8 cellular contexts compared by ENCODE assay signal in the genomic region with DNA sequence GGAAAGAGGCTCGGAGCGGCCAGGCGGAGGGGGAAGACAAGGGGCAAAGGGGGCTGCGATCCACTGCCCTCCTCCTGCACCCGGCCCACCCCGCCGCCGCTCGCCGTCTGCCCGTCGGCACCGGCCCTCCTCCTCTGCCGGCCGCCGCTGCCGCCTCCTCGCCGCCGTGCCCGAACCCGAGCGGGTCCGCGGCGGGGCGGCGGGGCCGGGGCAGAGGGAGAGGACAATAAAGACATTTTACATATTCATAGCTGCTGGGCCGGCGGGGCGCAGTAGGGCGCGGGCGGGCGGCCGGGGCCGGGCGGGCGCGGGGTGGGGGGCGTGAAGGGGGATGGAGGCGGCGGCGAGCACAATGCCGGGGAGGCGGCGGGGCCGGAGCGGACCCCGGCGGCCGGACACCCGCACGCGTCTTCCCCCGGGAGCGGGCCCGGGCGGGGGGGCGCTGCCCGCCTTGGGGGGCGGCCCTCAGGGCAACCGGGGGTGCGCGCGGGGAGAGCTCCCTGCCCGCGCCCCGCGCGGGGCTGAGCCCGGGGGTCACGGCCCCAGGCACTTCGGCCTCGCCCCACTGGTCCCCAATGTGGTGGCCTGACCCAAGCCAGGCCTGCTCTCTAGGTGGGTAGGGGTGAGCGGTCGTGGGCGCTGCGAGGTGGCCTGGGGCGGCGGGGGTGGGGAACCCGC. TPM values are rescaled to one million over a fixed set of nuclear protein-coding genes. Genes with fewer than 3 reads are reported as not detected.
DNase-seq lines count a peak whose midpoint lies in the region; ATAC-seq, FAIRE-seq and TF ChIP-seq lines count a peak whose summit lies in the region.
"Had no signal": no experiment of that assay in that cellular context is flagged by ENCODE, and none has a peak within 500 bp of the region (broad histone marks: within the 10 kb centered on the region; RNA-seq: fewer than 3 reads in every experiment).

No MANE protein-coding gene starts in this region.

- TF ChIP-seq POLR2A in GM12878 (IDR thresholded peaks at IDR 0.05; ENCODE audit: low read depth, low read length), result no peak

- POLR2A ChIA-PET in GM12878 (lab: Charles Lee), result interaction anchor here (0.9 to 3.1 kb wide), 10 partner anchors 12 to 108 kb away, joined by 3 to 17 read pairs (median 5); no protein-coding TSS in a partner anchor

- no peak for FAIRE-seq in GM12878 (lab: Jason Lieb, UNC)
- FAIRE-seq in keratinocyte (lab: Jason Lieb, UNC), result no peak
- FAIRE-seq: endometrium had no signal

- DNase-seq in GM23248 (peak; percentile 60), NCI-H1105 (lab: John Stamatoyannopoulos, UW) (peak; percentile 25), GM12878 (ENCODE audit: low read depth, low spot score) (no peak), keratinocyte (ENCODE audit: low read depth, low spot score) (no peak), EL (no peak)
- DNase-seq in stimulated activated CD8-positive, alpha-beta memory T cell treated with anti-CD3 and anti-CD28 coated beads, Interleukin-15, amount 100 ng/mL, for 24 hours (ENCODE audit: low read depth), result peak; percentile 6

- SMC1A ChIA-PET in GM12878 (lab: Charles Lee; ENCODE audit: uncharacterized antibody, unreplicated experiment), result interaction anchor here (0.8 to 2.6 kb wide), 8 partner anchors 9 to 152 kb away, joined by 3 to 15 read pairs (median 8); no protein-coding TSS in a partner anchor

- in situ Hi-C loops in GM23248 (cut with MboI) (no loop called here), GM12878 (cut with MboI) (no loop called here)

- no TSS peak for BruUV-seq in GM12878 (replicated peaks; lab: Mats Ljungman, UMichigan)

- H2AFZ ChIP-seq in GM23248 (peak overlapping the region; percentile 91), GM12878 (ENCODE audit: control insufficient read depth, low read depth, low read length) (peak overlapping the region; percentile 59), keratinocyte (ENCODE audit: control insufficient read depth, low read length) (peak overlapping the region; percentile 46)

- no peak for TF ChIP-seq CTCF in GM12878 (IDR thresholded peaks at IDR 0.05 in 2 of 3, conservative IDR thresholded peaks at IDR 0.05 in 1 of 3; ENCODE audit: control insufficient read depth in 2 of 3, extremely low read depth in 1 of 3, insufficient read depth in 1 of 3, low read depth in 3 of 3, low read length in 3 of 3)
- no peak for TF ChIP-seq CTCF in keratinocyte (optimal IDR thresholded peaks at IDR 0.05 in 1 of 3, IDR thresholded peaks at IDR 0.05 in 1 of 3, conservative IDR thresholded peaks at IDR 0.05 in 1 of 3; ENCODE audit: extremely low read depth in 1 of 3, insufficient read depth in 2 of 3, low read length in 3 of 3)

- peak overlapping the region; percentile 89 for H3K9ac ChIP-seq in GM23248
- peak overlapping the region; percentile 83 for H3K9ac ChIP-seq in GM12878 (ENCODE audit: control insufficient read depth, insufficient read depth, low read length)
- peak overlapping the region; percentile 91 for H3K9ac ChIP-seq in keratinocyte (ENCODE audit: control insufficient read depth, extremely low read depth, insufficient read depth, low read length)

- H3K27me3 ChIP-seq in GM23248 (replicated peaks; ENCODE audit: insufficient read depth) (no peaks in the 10 kb centered on the region), GM12878 (replicated peaks in 1 of 2; ENCODE audit: control insufficient read depth in 2 of 2, insufficient read depth in 2 of 2, low read length in 1 of 2) (no peaks in the 10 kb centered on the region), keratinocyte (ENCODE audit: control insufficient read depth, extremely low read depth, insufficient read depth, low read length) (no peaks in the 10 kb centered on the region)

- H4K20me1 ChIP-seq in GM23248 (ENCODE audit: insufficient read depth) (peaks cover 3% of the 10 kb centered on the region; the same call in 1 of the 2 replicates), GM12878 (ENCODE audit: control insufficient read depth, insufficient read depth) (no peaks in the 10 kb centered on the region), keratinocyte (ENCODE audit: control insufficient read depth, extremely low read depth, insufficient read depth, low read length) (no peaks in the 10 kb centered on the region)

- TF ChIP-seq EP300 in GM12878 (IDR thresholded peaks at IDR 0.05; ENCODE audit: borderline replicate concordance in 1 of 2, control insufficient read depth in 1 of 2, low read depth in 2 of 2, low read length in 2 of 2), result no peak

- H3K4me1 ChIP-seq in GM23248 (ENCODE audit: insufficient read depth) (peaks cover 10% of the 10 kb centered on the region), GM12878 (ENCODE audit: control insufficient read depth, insufficient read depth, low read length) (peaks cover 10% of the 10 kb centered on the region; the same call in 1 of the 2 replicates), keratinocyte (ENCODE audit: control insufficient read depth, extremely low read depth, insufficient read depth, low read length) (peaks cover 10% of the 10 kb centered on the region)

- CTCF ChIA-PET in GM12878 (lab: Yijun Ruan, JAX), result interaction anchor here (0.7 to 2.9 kb wide), 22 partner anchors 9 to 379 kb away, joined by 3 to 22 read pairs (median 5); no protein-coding TSS in a partner anchor

- intact Hi-C loops in GM12878 (cut with micrococcal nuclease; ENCODE audit: unreplicated experiment), result loop anchor here (2.0 to 5.0 kb wide), 5 partner anchors 41 to 491 kb away; no protein-coding TSS in a partner anchor

- no peaks in the 10 kb centered on the region for H3K9me2 ChIP-seq in GM23248 (ENCODE audit: insufficient read depth)

- H3K27ac ChIP-seq in GM23248 (peak overlapping the region; percentile 82), GM12878 (ENCODE audit: control insufficient read depth, insufficient read depth) (peak overlapping the region; percentile 86), keratinocyte (ENCODE audit: control insufficient read depth, insufficient read depth, low read length) (peak overlapping the region; percentile 87)

- H3K4me3 ChIP-seq in GM23248, result peak overlapping the region; percentile 83
- peak overlapping the region; percentile 82 for H3K4me3 ChIP-seq in GM12878
- H3K4me3 ChIP-seq in keratinocyte (ENCODE audit: control insufficient read depth in 2 of 3, extremely low read depth in 1 of 3, insufficient read depth in 2 of 3, low read depth in 1 of 3, low read length in 3 of 3), result peak overlapping the region; percentile 75 to 76 (median 76)

- H3F3A ChIP-seq in GM23248 (ENCODE audit: insufficient read depth), result peaks cover 23% of the 10 kb centered on the region

- H3K9me3 ChIP-seq in GM23248 (ENCODE audit: low read depth) (no peaks in the 10 kb centered on the region), GM12878 (replicated peaks; ENCODE audit: control insufficient read depth, insufficient read depth, low read length) (no peaks in the 10 kb centered on the region), keratinocyte (ENCODE audit: control insufficient read depth, low read depth, low read length) (no peaks in the 10 kb centered on the region)

- H3K4me2 ChIP-seq in GM23248 (ENCODE audit: unreplicated experiment), result peak overlapping the region; percentile 84
- H3K4me2 ChIP-seq in GM12878 (ENCODE audit: control insufficient read depth, insufficient read depth), result peak overlapping the region; percentile 38; the same call in 1 of the 2 replicates
- peak overlapping the region; percentile 85 for H3K4me2 ChIP-seq in keratinocyte (ENCODE audit: control insufficient read depth, extremely low read depth, insufficient read depth, low read depth, low read length)

- H3K9me1 ChIP-seq in keratinocyte (ENCODE audit: control insufficient read depth, extremely low read depth, insufficient read depth, low read length), result no peaks in the 10 kb centered on the region

- 2 to 4% methylated on average over 28 to 38 of the region's 83 CpGs for WGBS in GM23248 (ENCODE audit: low coverage in 1 of 2, low lambda C conversion rate in 2 of 2, missing lambda C conversion rate in 2 of 2), 2 experiments
- WGBS in GM12878 (ENCODE audit: insufficient coverage, insufficient replicate concordance, low lambda C conversion rate, missing lambda C conversion rate), result under 1% methylated on average over 37 of the region's 83 CpGs

- RAD21 ChIA-PET in GM12878 (lab: Charles Lee; ENCODE audit: unreplicated experiment), result interaction anchor here (0.9 to 7.5 kb wide), 26 partner anchors 10 to 409 kb away, joined by 3 to 124 read pairs (median 6); partner anchors contain the start of genes CREG1, RCSD1 and TADA1

- peaks cover 42% of the 10 kb centered on the region for H3K79me2 ChIP-seq in GM23248 (ENCODE audit: insufficient read depth)
- H3K79me2 ChIP-seq in GM12878 (ENCODE audit: control insufficient read depth, insufficient read depth, low read length), result peaks cover 49% of the 10 kb centered on the region
- H3K79me2 ChIP-seq in keratinocyte (ENCODE audit: control insufficient read depth, insufficient read depth, low read length), result peaks cover 29% of the 10 kb centered on the region

- no peak for TF ChIP-seq RAD21 in GM12878 (IDR thresholded peaks at IDR 0.05; ENCODE audit: insufficient read depth, low read depth, low read length)

- peak; percentile 16 for ATAC-seq in GM18498 (IDR thresholded peaks at IDR 0.05; ENCODE audit: unreplicated experiment)
- ATAC-seq in GM12878, result peak; percentile 29

- H3K36me3 ChIP-seq in GM23248 (ENCODE audit: low read depth) (no peaks in the 10 kb centered on the region), GM12878 (ENCODE audit: control insufficient read depth in 2 of 2, insufficient read depth in 2 of 2, low read length in 1 of 2) (no peaks in the 10 kb centered on the region), keratinocyte (ENCODE audit: control insufficient read depth in 2 of 2, extremely low read depth in 1 of 2, insufficient read depth in 2 of 2, low read length in 2 of 2) (no peaks in the 10 kb centered on the region)

- dilution Hi-C loops in keratinocyte (cut with MboI; ENCODE audit: extremely low pct_ligation_motif_present, low sequenced_read_pairs), result no loop called here

RNA-seq across cellular contexts. Expression of gene POU2F1, which starts 0.6 kb away (rescaled TPM):
- 2.3 and 3.4 TPM in 2 replicates for total RNA-seq in GM23248 (2014; rRNA removed; shearing (Covaris generic))
- polyA plus RNA-seq in GM23248 (2016; fragmentation: Nextera tagmentation; extraction: Ambion mirVana) (3.7 TPM in 2 replicates), GM12878 (2011; rRNA removed) (18.0 and 21.0 TPM in 2 replicates), GM12878 (2014; fragmentation: Illumina TruSeq; extraction: Trizol) (8.2 and 9.4 TPM in 2 replicates), GM12878 (2014; fragmentation: Nextera tagmentation; extraction: Ambion mirVana) (1 to 10 TPM; 2.5 to 4.6 TPM), GM12878 (2014; rRNA removed) (6.9 and 7.2 TPM in 2 replicates), GM12878 (2016; fragmentation: Nextera tagmentation; extraction: Ambion mirVana) (10 to 100 TPM; 14.9 to 20.0 TPM), keratinocyte (3.2 to 5.9 TPM (median 4.1 TPM) in 3 replicates)
- total RNA-seq in GM12878 (2013; cell fraction: nucleolus; rRNA removed), result 130 and 140 TPM in 2 replicates
- total RNA-seq in GM12878 (2014; rRNA removed) (10.1 and 10.2 TPM in 2 replicates), GM12878 (2014; rRNA removed; fragmentation: Illumina TruSeq; extraction: Trizol) (15.6 and 15.7 TPM in 2 replicates), GM12878 (2021) (21.1 and 21.7 TPM in 2 replicates)
- 3.8 TPM for polyA plus RNA-seq in GM12878 (2011; ENCODE audit: low read depth)
- 14.8 and 17.0 TPM in 2 replicates for polyA plus RNA-seq in GM12878 (2011; cell fraction: cytosol; rRNA removed)
- polyA plus RNA-seq in GM12878 (2011; cell fraction: nucleus; rRNA removed), result 34.7 and 37.1 TPM in 2 replicates
- 5.8 and 8.8 TPM in 2 replicates for polyA plus RNA-seq in GM12878 (2012)
- polyA minus RNA-seq in GM12878 (2011; rRNA and poly(A)+ RNA removed), result 65.6 and 68.2 TPM in 2 replicates
- polyA minus RNA-seq in GM12878 (2011; cell fraction: cytosol; rRNA and poly(A)+ RNA removed), result 7.9 and 8.9 TPM in 2 replicates
- 30.2 and 46.4 TPM in 2 replicates for polyA minus RNA-seq in GM12878 (2011; cell fraction: nucleus; rRNA and poly(A)+ RNA removed)
- 1.3 TPM for polyA plus RNA-seq in keratinocyte (2011; ENCODE audit: low read depth)
- polyA plus RNA-seq in keratinocyte (2011; cell fraction: cytosol; rRNA removed), result 1.8 and 2.1 TPM in 2 replicates
- polyA plus RNA-seq in keratinocyte (2011; cell fraction: nucleus; rRNA removed), result 8.3 TPM in 2 replicates
- 2.8 TPM in 2 replicates for polyA plus RNA-seq in keratinocyte (2012; ENCODE audit: low replicate concordance)
- polyA minus RNA-seq in keratinocyte, result 13.4 to 22.8 TPM (median 18.7 TPM) in 3 replicates
- polyA minus RNA-seq in keratinocyte (2011; cell fraction: cytosol; rRNA and poly(A)+ RNA removed), result 2.5 TPM
- 8.8 and 18.6 TPM in 2 replicates for polyA minus RNA-seq in keratinocyte (2011; cell fraction: nucleus; rRNA and poly(A)+ RNA removed)

Comparison
In these comparisons a context has a peak if more than half of its experiments do, and no peak if none do; other contexts are left out.
1. DNase-seq: peak in GM23248 (single experiment), NCI-H1105 (single experiment) and stimulated activated CD8-positive, alpha-beta memory T cell treated with anti-CD3 and anti-CD28 coated beads, Interleukin-15, amount 100 ng/mL, for 24 hours (single experiment); none in GM12878 (single experiment), keratinocyte (single experiment) and EL (single experiment).
2. Peak in every context shown above with its lines, with median percentiles within 50 percentile points of each other: H2AFZ ChIP-seq, H3K27ac ChIP-seq, H3K4me2 ChIP-seq, H3K4me3 ChIP-seq and H3K9ac ChIP-seq.